Comparison of ENCODE assay signal across 8 cellular contexts in the genomic region with DNA sequence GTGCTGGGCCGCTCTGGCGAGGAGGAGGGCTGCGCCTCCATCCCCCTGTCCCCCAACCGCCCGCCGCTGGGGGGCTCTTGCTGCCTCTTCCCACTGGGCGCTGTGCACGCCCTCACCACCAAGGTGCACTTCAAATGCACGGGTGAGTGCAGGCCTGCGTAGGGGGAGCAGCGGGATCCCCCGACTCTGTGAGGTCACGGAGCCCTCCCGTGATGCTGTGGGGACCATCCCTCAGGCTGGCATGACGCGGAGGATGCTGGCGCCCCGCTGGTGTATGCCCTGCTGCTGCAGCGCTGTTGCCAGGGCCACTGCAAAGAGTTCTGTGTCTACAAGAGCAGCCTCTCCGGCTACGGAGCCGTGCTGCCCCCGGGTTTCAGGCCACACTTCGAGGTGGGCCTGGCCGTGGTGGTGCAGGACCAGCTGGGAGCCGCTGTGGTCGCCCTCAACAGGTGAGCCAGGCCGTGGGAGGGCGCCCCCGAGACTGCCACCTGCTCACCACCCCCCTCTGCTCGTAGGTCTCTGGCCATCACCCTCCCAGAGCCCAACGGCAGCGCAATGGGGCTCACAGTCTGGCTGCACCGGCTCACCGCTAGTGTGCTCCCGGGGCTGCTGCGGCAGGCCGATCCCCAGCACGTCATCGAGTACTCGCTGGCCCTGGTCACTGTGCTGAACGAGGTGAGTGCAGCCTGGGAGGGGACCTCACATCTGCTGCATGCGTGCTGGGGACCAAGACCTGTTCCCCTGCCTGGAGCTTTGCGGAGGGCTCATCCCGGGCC. TPM values are rescaled to one million over a fixed set of nuclear protein-coding genes. Genes with fewer than 3 reads are reported as not detected.
DNase-seq lines count a peak whose midpoint lies in the region; ATAC-seq and TF ChIP-seq lines count a peak whose summit lies in the region.
"Not testable (repeated sequence)": the region's sequence is repeated elsewhere in the genome, so short reads cannot be mapped to it uniquely, and the experiment has no call there.

No MANE protein-coding gene starts in this region.

- DNase-seq in CD14-positive monocyte (ENCODE audit: low spot score) (peak; percentile 10), WTC11 (ENCODE audit: low spot score) (peak; percentile 11), fibroblast of gingiva (ENCODE audit: low read depth) (peak; percentile 0), islet precursor cell (peak; percentile 27), osteocyte (ENCODE audit: extremely low spot score, unreplicated experiment) (peak; percentile 84)
- peak; percentile 35 for DNase-seq in activated CD8-positive, alpha-beta memory T cell treated with anti-CD3 and anti-CD28 coated beads, Interleukin-2, amount 10 ng/mL, durations not matched to agents 7 days and 5 days
- DNase-seq in activated naive CD8-positive, alpha-beta T cell treated with anti-CD3 and anti-CD28 coated beads for 36 hours, result peak; percentile 6
- DNase-seq in stimulated activated naive CD8-positive, alpha-beta T cell treated with anti-CD3 and anti-CD28 coated beads, Interleukin-15, Interleukin-2, amounts not matched to agents 100 U/mL and 50 U/mL, for 24 hours, result peak; percentile 4

- not testable (repeated sequence) for TF ChIP-seq CTCF in CD14-positive monocyte (IDR thresholded peaks at IDR 0.05); WTC11 (IDR thresholded peaks at IDR 0.05); osteocyte (IDR thresholded peaks at IDR 0.05)

- H3K4me3 Mint-ChIP-seq in CD14-positive monocyte; WTC11; activated CD8-positive, alpha-beta memory T cell treated with anti-CD3 and anti-CD28 coated beads, Interleukin-2, amount 10 ng/mL, durations not matched to agents 7 days and 5 days; activated naive CD8-positive, alpha-beta T cell treated with anti-CD3 and anti-CD28 coated beads for 36 hours; osteocyte (ENCODE audit: unreplicated experiment): not testable (repeated sequence)

- ATAC-seq in WTC11; activated CD8-positive, alpha-beta memory T cell treated with anti-CD3 and anti-CD28 coated beads, Interleukin-2, amount 10 ng/mL, durations not matched to agents 7 days and 5 days; stimulated activated naive CD8-positive, alpha-beta T cell treated with anti-CD3 and anti-CD28 coated beads, Interleukin-15, Interleukin-2, amounts not matched to agents 100 U/mL and 50 U/mL, for 24 hours: not testable (repeated sequence)

- H3K9me3 Mint-ChIP-seq in CD14-positive monocyte; WTC11; activated CD8-positive, alpha-beta memory T cell treated with anti-CD3 and anti-CD28 coated beads, Interleukin-2, amount 10 ng/mL, durations not matched to agents 7 days and 5 days (ENCODE audit: low read depth); activated naive CD8-positive, alpha-beta T cell treated with anti-CD3 and anti-CD28 coated beads for 36 hours; osteocyte (ENCODE audit: unreplicated experiment): not testable (repeated sequence)

- not testable (repeated sequence) for H3K4me1 Mint-ChIP-seq in CD14-positive monocyte; WTC11; activated CD8-positive, alpha-beta memory T cell treated with anti-CD3 and anti-CD28 coated beads, Interleukin-2, amount 10 ng/mL, durations not matched to agents 7 days and 5 days; activated naive CD8-positive, alpha-beta T cell treated with anti-CD3 and anti-CD28 coated beads for 36 hours; osteocyte (ENCODE audit: unreplicated experiment)

- H3K36me3 Mint-ChIP-seq in CD14-positive monocyte; WTC11; activated CD8-positive, alpha-beta memory T cell treated with anti-CD3 and anti-CD28 coated beads, Interleukin-2, amount 10 ng/mL, durations not matched to agents 7 days and 5 days; activated naive CD8-positive, alpha-beta T cell treated with anti-CD3 and anti-CD28 coated beads for 36 hours; osteocyte (ENCODE audit: unreplicated experiment): not testable (repeated sequence)

- not testable (repeated sequence) for H3K27me3 Mint-ChIP-seq in CD14-positive monocyte (ENCODE audit: low read depth in 3 of 3); WTC11 (ENCODE audit: low read depth); activated CD8-positive, alpha-beta memory T cell treated with anti-CD3 and anti-CD28 coated beads, Interleukin-2, amount 10 ng/mL, durations not matched to agents 7 days and 5 days; activated naive CD8-positive, alpha-beta T cell treated with anti-CD3 and anti-CD28 coated beads for 36 hours; osteocyte (ENCODE audit: unreplicated experiment)

- POLR2A ChIA-PET in WTC11 (lab: Charles Lee), result not testable (repeated sequence)

- not testable (repeated sequence) for H3K27ac Mint-ChIP-seq in CD14-positive monocyte; WTC11; activated CD8-positive, alpha-beta memory T cell treated with anti-CD3 and anti-CD28 coated beads, Interleukin-2, amount 10 ng/mL, durations not matched to agents 7 days and 5 days; activated naive CD8-positive, alpha-beta T cell treated with anti-CD3 and anti-CD28 coated beads for 36 hours; osteocyte (ENCODE audit: unreplicated experiment)

- CTCF ChIA-PET in WTC11 (lab: Charles Lee); activated CD8-positive, alpha-beta memory T cell treated with anti-CD3 and anti-CD28 coated beads, Interleukin-2, amount 10 ng/mL, durations not matched to agents 7 days and 5 days (lab: Charles Lee): not testable (repeated sequence)

- intact Hi-C loops in CD14-positive monocyte (cut with micrococcal nuclease), result not testable (repeated sequence)

RNA-seq across cellular contexts. Expression of a gene that starts 9.7 kb away (rescaled TPM):
- polyA plus RNA-seq in CD14-positive monocyte, result not detected
- 4.9 to 8.5 TPM (median 7.1 TPM) in 3 replicates for total RNA-seq in WTC11 (2021)
- 10 to 100 TPM; 10.8 to 12.9 TPM for total RNA-seq in activated CD8-positive, alpha-beta memory T cell treated with anti-CD3 and anti-CD28 coated beads, Interleukin-2, amount 10 ng/mL, durations not matched to agents 7 days and 5 days
- 1 to 10 TPM; 6.0 to 7.4 TPM for total RNA-seq in activated naive CD8-positive, alpha-beta T cell treated with anti-CD3 and anti-CD28 coated beads for 36 hours
- total RNA-seq in osteocyte, result 5.9 and 7.6 TPM in 2 replicates

Comparison
In these comparisons a context has a peak if more than half of its experiments do, and no peak if none do; other contexts are left out.
1. DNase-seq: peak in every context shown above with its lines; median percentile 84 in osteocyte; 35 in activated CD8-positive, alpha-beta memory T cell treated with anti-CD3 and anti-CD28 coated beads, Interleukin-2, amount 10 ng/mL, durations not matched to agents 7 days and 5 days; 27 in islet precursor cell; 11 in WTC11; 10 in CD14-positive monocyte; 6 in activated naive CD8-positive, alpha-beta T cell treated with anti-CD3 and anti-CD28 coated beads for 36 hours; 4 in stimulated activated naive CD8-positive, alpha-beta T cell treated with anti-CD3 and anti-CD28 coated beads, Interleukin-15, Interleukin-2, amounts not matched to agents 100 U/mL and 50 U/mL, for 24 hours; 0 in fibroblast of gingiva.